31 cellular contexts compared by ENCODE assay signal in the genomic region with DNA sequence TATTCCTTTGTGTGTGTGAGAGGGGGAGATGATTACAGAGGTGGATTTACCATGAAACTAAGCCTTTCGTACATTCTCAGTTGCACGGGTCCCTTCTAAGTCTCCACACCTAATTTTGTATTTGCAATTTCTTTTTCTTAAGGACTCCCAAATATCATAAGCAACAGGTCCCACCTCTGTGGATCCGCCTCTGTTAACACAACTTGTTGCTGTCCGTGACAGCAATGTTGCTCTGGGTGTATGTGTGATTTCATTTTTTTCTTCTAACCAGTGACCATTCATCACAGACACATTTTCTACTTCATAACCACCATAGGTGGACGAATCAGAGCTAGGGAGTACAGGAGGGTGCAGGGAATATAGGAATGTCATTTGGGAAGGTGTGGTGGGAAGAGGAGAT.
DNase-seq lines count a peak whose midpoint lies in the region; ATAC-seq and TF ChIP-seq lines count a peak whose summit lies in the region.
"Had no signal": no experiment of that assay in that cellular context is flagged by ENCODE, and none has a peak within 500 bp of the region (broad histone marks: within the 10 kb centered on the region; RNA-seq: fewer than 3 reads in every experiment).

No MANE protein-coding gene starts in this region.

- DNase-seq in endodermal cell: peak; percentile 13
- no peak for DNase-seq in Right ventricle myocardium superior
- no peak for DNase-seq in natural killer cell
- DNase-seq: 8988T; ACHN; AML-193; BE2C; C1 segment of cervical spinal cord; Caco-2; Calu3; CD4-positive, alpha-beta memory T cell; CD4-positive, alpha-beta T cell; CD4-positive, CD25-positive, alpha-beta regulatory T cell; CD8-positive, alpha-beta memory T cell; CD8-positive, alpha-beta T cell; COR-L47; DMS 273 treated with DMSO at 0.1 percent for 48 hours; DMS153; DMS53; DMS79; DMS79 treated with DMSO at 0.1 percent for 48 hours; DND-41; EL had no signal

- 91% methylated on average over 4 of the region's 5 CpGs; no CpG with 5 or more reads in 1 of the 2 experiments for WGBS in endodermal cell (ENCODE audit: insufficient coverage in 1 of 2, insufficient read length in 1 of 2), 2 experiments

- H3K27ac ChIP-seq in HEK293 (ENCODE audit: extremely low read depth, low read depth, low read length): no peak overlapping the region
- no peak overlapping the region for H3K27ac ChIP-seq in endodermal cell (ENCODE audit: low read depth, low read length)
- H3K27ac ChIP-seq: 22Rv1; A549; BLaER1; BLaER1 treated with 17β-estradiol and CSF1 and Interleukin-3, amounts not matched to agents 10 nM and 100 nM; C4-2B had no signal

- TF ChIP-seq CTCF in HEK293 (tag by site-specific recombination; IDR thresholded peaks at IDR 0.05) (no peak), endodermal cell (conservative IDR thresholded peaks at IDR 0.05) (no peak), natural killer cell (IDR thresholded peaks at IDR 0.05) (no peak)

- H3K27ac Mint-ChIP-seq in endodermal cell (no peak overlapping the region), natural killer cell (no peak overlapping the region)
- H3K27ac Mint-ChIP-seq: B cell; CD14-positive monocyte; CD4-positive, alpha-beta memory T cell; CD4-positive, alpha-beta T cell; CD4-positive, CD25-positive, alpha-beta regulatory T cell; CD8-positive, alpha-beta memory T cell; CD8-positive, alpha-beta T cell had no signal

- H3K4me3 ChIP-seq in HEK293 (ENCODE audit: low read depth, low read length) (no peak overlapping the region), endodermal cell (ENCODE audit: low read length) (no peak overlapping the region)
- H3K4me3 ChIP-seq: A549; BLaER1; BLaER1 treated with 17β-estradiol and CSF1 and Interleukin-3, amounts not matched to agents 10 nM and 100 nM had no signal

- H3K9me3 ChIP-seq in HEK293 (ENCODE audit: control insufficient read depth, insufficient read depth, low read depth, low read length) (no peaks in the 10 kb centered on the region), endodermal cell (ENCODE audit: control insufficient read depth, low read length) (no peaks in the 10 kb centered on the region)
- H3K9me3 ChIP-seq: A549; BE2C; BLaER1; BLaER1 treated with 17β-estradiol and CSF1 and Interleukin-3, amounts not matched to agents 10 nM and 100 nM; Caco-2 had no signal

- no peak overlapping the region for H3K9ac ChIP-seq in endodermal cell (ENCODE audit: extremely low read depth, low read length, poor library complexity, severe bottlenecking)
- H3K9ac ChIP-seq: BLaER1; BLaER1 treated with 17β-estradiol and CSF1 and Interleukin-3, amounts not matched to agents 10 nM and 100 nM had no signal

- ATAC-seq in Right ventricle myocardium superior (ENCODE audit: poor library complexity) (no peak), natural killer cell (no peak)
- ATAC-seq: A549; CD8-positive, alpha-beta T cell had no signal

- no peaks in the 10 kb centered on the region for H3K36me3 ChIP-seq in HEK293 (ENCODE audit: control insufficient read depth in 2 of 2, insufficient read depth in 1 of 2, low read length in 2 of 2)
- H3K36me3 ChIP-seq in endodermal cell (ENCODE audit: control insufficient read depth, insufficient read depth, low read length): no peaks in the 10 kb centered on the region
- H3K36me3 ChIP-seq: BE2C; BLaER1; BLaER1 treated with 17β-estradiol and CSF1 and Interleukin-3, amounts not matched to agents 10 nM and 100 nM had no signal

- no peaks in the 10 kb centered on the region for H3K27me3 ChIP-seq in endodermal cell (ENCODE audit: control insufficient read depth, insufficient read depth, low read length, poor library complexity, severe bottlenecking)
- H3K27me3 ChIP-seq: BE2C; BLaER1; BLaER1 treated with 17β-estradiol and CSF1 and Interleukin-3, amounts not matched to agents 10 nM and 100 nM had no signal

- intact Hi-C loops in Right ventricle myocardium superior (cut with DNase I): no loop called here
- intact Hi-C loops in natural killer cell (cut with micrococcal nuclease): no loop called here

- H3K4me3 Mint-ChIP-seq in endodermal cell: no peak overlapping the region
- no peak overlapping the region for H3K4me3 Mint-ChIP-seq in natural killer cell
- H3K4me3 Mint-ChIP-seq: B cell; CD14-positive monocyte; CD4-positive, alpha-beta memory T cell; CD4-positive, alpha-beta T cell; CD4-positive, CD25-positive, alpha-beta regulatory T cell; CD8-positive, alpha-beta memory T cell; CD8-positive, alpha-beta T cell had no signal

- H3K27me3 Mint-ChIP-seq in endodermal cell (ENCODE audit: insufficient read depth) (no peaks in the 10 kb centered on the region), natural killer cell (ENCODE audit: low read depth in 2 of 2) (peaks cover 4 to 7% of the 10 kb centered on the region in 2 donors)
- H3K27me3 Mint-ChIP-seq: B cell; CD4-positive, CD25-positive, alpha-beta regulatory T cell had no signal

- POLR2A ChIA-PET in HEK293 (lab: Yijun Ruan, JAX): no interaction called here

- no peaks in the 10 kb centered on the region for H3K36me3 Mint-ChIP-seq in endodermal cell (ENCODE audit: low read depth)
- no peaks in the 10 kb centered on the region for H3K36me3 Mint-ChIP-seq in natural killer cell
- H3K36me3 Mint-ChIP-seq: CD14-positive monocyte; CD4-positive, alpha-beta memory T cell; CD4-positive, CD25-positive, alpha-beta regulatory T cell; CD8-positive, alpha-beta memory T cell; CD8-positive, alpha-beta T cell had no signal

- peaks cover 17% of the 10 kb centered on the region for H3K4me1 Mint-ChIP-seq in endodermal cell
- H3K4me1 Mint-ChIP-seq in natural killer cell: peaks cover 13% of the 10 kb centered on the region in 2 donors
- H3K4me1 Mint-ChIP-seq: B cell; CD14-positive monocyte; CD4-positive, alpha-beta memory T cell; CD4-positive, CD25-positive, alpha-beta regulatory T cell; CD8-positive, alpha-beta memory T cell had no signal

- no peaks in the 10 kb centered on the region for H3K9me3 Mint-ChIP-seq in endodermal cell
- H3K9me3 Mint-ChIP-seq in natural killer cell: no peaks in the 10 kb centered on the region
- H3K9me3 Mint-ChIP-seq: CD4-positive, alpha-beta T cell; CD8-positive, alpha-beta T cell had no signal

- CTCF ChIA-PET in HEK293 (lab: Yijun Ruan, JAX): no interaction called here

- H3K4me1 ChIP-seq in HEK293 (ENCODE audit: control insufficient read depth, insufficient read depth, low read length) (no peaks in the 10 kb centered on the region), endodermal cell (ENCODE audit: control insufficient read depth, insufficient read depth, low read length) (peaks cover 8% of the 10 kb centered on the region)
- H3K4me1 ChIP-seq: BE2C, Caco-2 had no signal

TF ChIP-seq in HEK293, 187 proteins besides CTCF, POLR2A, EP300 and RAD21:
- no peak for TF ChIP-seq KLF7 (tag by site-specific recombination; IDR thresholded peaks at IDR 0.05; ENCODE audit: borderline replicate concordance)
- TF ChIP-seq ZNF391 (tag by site-specific recombination; IDR thresholded peaks at IDR 0.05; ENCODE audit: borderline replicate concordance, low read depth): no peak
- TF ChIP-seq, protein P1, sequence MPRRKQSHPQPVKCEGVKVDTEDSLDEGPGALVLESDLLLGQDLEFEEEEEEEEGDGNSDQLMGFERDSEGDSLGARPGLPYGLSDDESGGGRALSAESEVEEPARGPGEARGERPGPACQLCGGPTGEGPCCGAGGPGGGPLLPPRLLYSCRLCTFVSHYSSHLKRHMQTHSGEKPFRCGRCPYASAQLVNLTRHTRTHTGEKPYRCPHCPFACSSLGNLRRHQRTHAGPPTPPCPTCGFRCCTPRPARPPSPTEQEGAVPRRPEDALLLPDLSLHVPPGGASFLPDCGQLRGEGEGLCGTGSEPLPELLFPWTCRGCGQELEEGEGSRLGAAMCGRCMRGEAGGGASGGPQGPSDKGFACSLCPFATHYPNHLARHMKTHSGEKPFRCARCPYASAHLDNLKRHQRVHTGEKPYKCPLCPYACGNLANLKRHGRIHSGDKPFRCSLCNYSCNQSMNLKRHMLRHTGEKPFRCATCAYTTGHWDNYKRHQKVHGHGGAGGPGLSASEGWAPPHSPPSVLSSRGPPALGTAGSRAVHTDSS (tag by site-specific recombination; IDR thresholded peaks at IDR 0.05): no peak
- TF ChIP-seq BCL11A (tag by site-specific recombination; IDR thresholded peaks at IDR 0.05; ENCODE audit: low read depth): no peak
- no peak for TF ChIP-seq ZNF239 (tag by site-specific recombination; IDR thresholded peaks at IDR 0.05)
- TF ChIP-seq SCRT1 (tag by site-specific recombination; IDR thresholded peaks at IDR 0.05; ENCODE audit: borderline replicate concordance): 0 out of 2 replicates have a peak, but pooled peaks have one; percentile 52
- TF ChIP-seq ZNF184 (tag by site-specific recombination; IDR thresholded peaks at IDR 0.05): no peak
- peak; percentile 81 for TF ChIP-seq SCRT2 (tag by site-specific recombination; IDR thresholded peaks at IDR 0.05)
TF ChIP-seq in HEK293: peak in this region for 2.
